Comparison of ENCODE assay signal across 8 cellular contexts in genomic region chrX:118847676-118848075, GRCh38. TPM values are rescaled to one million over a fixed set of nuclear protein-coding genes. Genes with fewer than 3 reads are reported as not detected.
DNase-seq lines count a peak whose midpoint lies in the region; ATAC-seq and TF ChIP-seq lines count a peak whose summit lies in the region.

No MANE protein-coding gene starts in this region.

- H3K79me2 ChIP-seq in SU-DHL-6 (ENCODE audit: insufficient read depth, low read length) = no peaks in the 10 kb centered on the region

- no peak for DNase-seq in natural killer cell
- no peak for DNase-seq in natural killer cell treated with Interleukin-12 subunit alpha and Interleukin-12 subunit beta and Interleukin-15 and Interleukin-18, amount 100 ng/mL, for 72 hours (ENCODE audit: low spot score)
- peak; percentile 42 to 87 (median 60) for DNase-seq in NCI-H1417 (lab: John Stamatoyannopoulos, UW)
- peak in 1 of 2 donors; percentile 16 for DNase-seq in foreskin keratinocyte
- DNase-seq in putamen (ENCODE audit: low spot score) = peak; percentile 55
- no peak for DNase-seq in activated naive CD4-positive, alpha-beta T cell treated with anti-CD3 and anti-CD28 coated beads, Interleukin-2, amount 50 U/mL, for 16 hours

- H3F3A ChIP-seq in SU-DHL-6 (ENCODE audit: insufficient read depth) = no peaks in the 10 kb centered on the region

- H3K4me2 ChIP-seq in SU-DHL-6 (ENCODE audit: low read depth, low read length, poor library complexity, severe bottlenecking) = no peak overlapping the region

- no peaks in the 10 kb centered on the region for H3K4me1 Mint-ChIP-seq in natural killer cell
- H3K4me1 Mint-ChIP-seq in natural killer cell treated with Interleukin-12 subunit alpha and Interleukin-12 subunit beta and Interleukin-15 and Interleukin-18, amount 100 ng/mL, for 72 hours (ENCODE audit: low read depth in 2 of 2) = no peaks in the 10 kb centered on the region

- ATAC-seq in natural killer cell (peak in 1 of 3 donors; percentile 61), foreskin keratinocyte (peak; percentile 46), HG02798 (IDR thresholded peaks at IDR 0.05; ENCODE audit: poor library complexity, unreplicated experiment) (no peak)
- ATAC-seq in natural killer cell treated with Interleukin-12 subunit alpha and Interleukin-12 subunit beta and Interleukin-15 and Interleukin-18, amount 100 ng/mL, for 72 hours = no peak

- no peak overlapping the region for H3K9ac ChIP-seq in SU-DHL-6 (ENCODE audit: low read length)

- peaks cover 2 to 14% of the 10 kb centered on the region in 2 donors for H3K27me3 Mint-ChIP-seq in natural killer cell (ENCODE audit: low read depth in 2 of 2)
- H3K27me3 Mint-ChIP-seq in natural killer cell treated with Interleukin-12 subunit alpha and Interleukin-12 subunit beta and Interleukin-15 and Interleukin-18, amount 100 ng/mL, for 72 hours = peaks cover 0 to 12% of the 10 kb centered on the region in 2 donors

- no peak overlapping the region for H3K27ac ChIP-seq in SU-DHL-6 (ENCODE audit: low read depth, low read length)
- H3K27ac ChIP-seq in foreskin keratinocyte = no peak overlapping the region

- no peaks in the 10 kb centered on the region for H4K20me1 ChIP-seq in SU-DHL-6 (ENCODE audit: low read depth, low read length)

- no peaks in the 10 kb centered on the region for H3K36me3 ChIP-seq in SU-DHL-6 (ENCODE audit: low read length)

- intact Hi-C loops in natural killer cell (cut with micrococcal nuclease) = loop anchor here (1.0 kb wide), 2 partner anchors 161 to 220 kb away; no protein-coding TSS in a partner anchor

- peak; percentile 57 for TF ChIP-seq CTCF in natural killer cell (IDR thresholded peaks at IDR 0.05)
- TF ChIP-seq CTCF in SU-DHL-6 (IDR thresholded peaks at IDR 0.05; ENCODE audit: insufficient read depth, low read length, poor library complexity, severe bottlenecking) = peak; percentile 45
- peak; percentile 70 for TF ChIP-seq CTCF in foreskin keratinocyte (conservative IDR thresholded peaks at IDR 0.05)

- H3K36me3 Mint-ChIP-seq in natural killer cell = no peaks in the 10 kb centered on the region
- H3K36me3 Mint-ChIP-seq in natural killer cell treated with Interleukin-12 subunit alpha and Interleukin-12 subunit beta and Interleukin-15 and Interleukin-18, amount 100 ng/mL, for 72 hours = no peaks in the 10 kb centered on the region

- no peak overlapping the region for H3K4me3 Mint-ChIP-seq in natural killer cell
- no peak overlapping the region for H3K4me3 Mint-ChIP-seq in natural killer cell treated with Interleukin-12 subunit alpha and Interleukin-12 subunit beta and Interleukin-15 and Interleukin-18, amount 100 ng/mL, for 72 hours

- H3K27ac Mint-ChIP-seq in natural killer cell = no peak overlapping the region
- H3K27ac Mint-ChIP-seq in natural killer cell treated with Interleukin-12 subunit alpha and Interleukin-12 subunit beta and Interleukin-15 and Interleukin-18, amount 100 ng/mL, for 72 hours = no peak overlapping the region

- no peaks in the 10 kb centered on the region for H3K9me3 ChIP-seq in SU-DHL-6 (ENCODE audit: insufficient read depth, low read length)

- H3K4me1 ChIP-seq in foreskin keratinocyte = no peaks in the 10 kb centered on the region

- no peaks in the 10 kb centered on the region for H3K9me2 ChIP-seq in SU-DHL-6 (replicated peaks; ENCODE audit: insufficient read depth, low read length)

- no peak overlapping the region for H3K4me3 ChIP-seq in SU-DHL-6 (ENCODE audit: insufficient read depth, low read length, poor library complexity, severe bottlenecking)

- H2AFZ ChIP-seq in SU-DHL-6 (ENCODE audit: low read depth, low read length, severe bottlenecking) = no peak overlapping the region

- H3K27me3 ChIP-seq in SU-DHL-6 (ENCODE audit: low read length) (no peaks in the 10 kb centered on the region), foreskin keratinocyte (no peaks in the 10 kb centered on the region)

- no peaks in the 10 kb centered on the region for H3K9me3 Mint-ChIP-seq in natural killer cell
- H3K9me3 Mint-ChIP-seq in natural killer cell treated with Interleukin-12 subunit alpha and Interleukin-12 subunit beta and Interleukin-15 and Interleukin-18, amount 100 ng/mL, for 72 hours = no peaks in the 10 kb centered on the region

RNA-seq across cellular contexts. Expression of gene ZCCHC12, which starts 24.1 kb away (rescaled TPM):
- not detected for total RNA-seq in natural killer cell
- not detected for total RNA-seq in natural killer cell treated with Interleukin-12 subunit alpha and Interleukin-12 subunit beta and Interleukin-15 and Interleukin-18, amount 100 ng/mL, for 72 hours
- total RNA-seq in foreskin keratinocyte = not detected in 2 replicates
- polyA plus RNA-seq in foreskin keratinocyte = not detected in 2 replicates

Comparison
In these comparisons a context has a peak if more than half of its experiments do, and no peak if none do; other contexts are left out.
1. DNase-seq: peak in NCI-H1417 (3 of 3) and putamen (single experiment); none in natural killer cell (single experiment), natural killer cell treated with Interleukin-12 subunit alpha and Interleukin-12 subunit beta and Interleukin-15 and Interleukin-18, amount 100 ng/mL, for 72 hours (single experiment) and activated naive CD4-positive, alpha-beta T cell treated with anti-CD3 and anti-CD28 coated beads, Interleukin-2, amount 50 U/mL, for 16 hours (single experiment).
2. Peak in every context shown above with its lines, with median percentiles within 50 percentile points of each other: CTCF ChIP-seq.